In genomic region chr17:42316755-42317154, GRCh38 we compare ENCODE assay signal across 2 cellular contexts.
A peak's percentile ranks its signal among the peaks of the same experiment; 100 is the strongest.
TF ChIP-seq lines count a peak whose summit lies in the region.

No MANE protein-coding gene starts in this region.

TF ChIP-seq in HepG2, 621 proteins besides CTCF, POLR2A, EP300 and RAD21:
- TF ChIP-seq ZNF512 (CRISPR knock-in tag; IDR thresholded peaks at IDR 0.05) (no peak), SIN3A (IDR thresholded peaks at IDR 0.05; ENCODE audit: borderline replicate concordance, low read depth, low read length) (no peak), ZNF704 (CRISPR knock-in tag; IDR thresholded peaks at IDR 0.05; ENCODE audit: borderline replicate concordance) (no peak), EHMT2 (IDR thresholded peaks at IDR 0.05; ENCODE audit: borderline replicate concordance, low read depth, low read length) (no peak), ZNF430 (CRISPR knock-in tag; IDR thresholded peaks at IDR 0.05) (no peak), ZNF563 (CRISPR knock-in tag; IDR thresholded peaks at IDR 0.05) (no peak), CENPX (CRISPR knock-in tag; IDR thresholded peaks at IDR 0.05) (no peak), MTF1 (CRISPR knock-in tag; IDR thresholded peaks at IDR 0.05) (no peak), ZNF407 (CRISPR knock-in tag; IDR thresholded peaks at IDR 0.05; ENCODE audit: not compliant biosample characterization) (no peak), ZBTB21 (CRISPR knock-in tag; IDR thresholded peaks at IDR 0.05) (no peak), HMG20B (CRISPR knock-in tag; conservative IDR thresholded peaks at IDR 0.05) (no peak), ZNF674 (CRISPR knock-in tag; IDR thresholded peaks at IDR 0.05; ENCODE audit: low read depth) (no peak), ZNF530 (CRISPR knock-in tag; IDR thresholded peaks at IDR 0.05; ENCODE audit: low read depth) (no peak), ZNF282 (IDR thresholded peaks at IDR 0.05; ENCODE audit: partially characterized antibody) (no peak), ATF6 (CRISPR knock-in tag; conservative IDR thresholded peaks at IDR 0.05) (no peak)

TF ChIP-seq in K562, 482 proteins besides CTCF, POLR2A, EP300 and RAD21:
- TF ChIP-seq POLR2H (tag; IDR thresholded peaks at IDR 0.05; ENCODE audit: low read depth), result 0 out of 2 replicates have a peak, but pooled peaks have one; percentile 36
- no peak for TF ChIP-seq WHSC1 (IDR thresholded peaks at IDR 0.05; ENCODE audit: low read length)
- peak; percentile 74 to 82 for TF ChIP-seq MLLT1 (IDR thresholded peaks at IDR 0.05)
- no peak for TF ChIP-seq BCOR (IDR thresholded peaks at IDR 0.05)
- TF ChIP-seq KAT8 (IDR thresholded peaks at IDR 0.05; ENCODE audit: low read depth), result no peak
- TF ChIP-seq GMEB1 (CRISPR knock-in tag; IDR thresholded peaks at IDR 0.05), result 0 out of 2 replicates have a peak, but pooled peaks have one; percentile 19
- TF ChIP-seq ZBTB33 (CRISPR knock-in tag; IDR thresholded peaks at IDR 0.05), result no peak
- 0 out of 2 replicates have a peak, but pooled peaks have one; percentile 20 for TF ChIP-seq GABPA (tag; conservative IDR thresholded peaks at IDR 0.05; ENCODE audit: low read depth)
- TF ChIP-seq ZBTB12 (CRISPR knock-in tag; IDR thresholded peaks at IDR 0.05), result 0 out of 2 replicates have a peak, but pooled peaks have one; percentile 5
- 0 out of 2 replicates have a peak, but pooled peaks have one; percentile 20 for TF ChIP-seq HDGF (IDR thresholded peaks at IDR 0.05)
- 0 out of 2 replicates have a peak, but pooled peaks have one; percentile 76 for TF ChIP-seq TRIM25 (IDR thresholded peaks at IDR 0.05; ENCODE audit: borderline replicate concordance)
- TF ChIP-seq NFRKB (IDR thresholded peaks at IDR 0.05; ENCODE audit: low read depth), result peak; percentile 48; the same call in 1 of the 2 replicates
TF ChIP-seq in K562: peak in this region for 8.
